In the genomic region with DNA sequence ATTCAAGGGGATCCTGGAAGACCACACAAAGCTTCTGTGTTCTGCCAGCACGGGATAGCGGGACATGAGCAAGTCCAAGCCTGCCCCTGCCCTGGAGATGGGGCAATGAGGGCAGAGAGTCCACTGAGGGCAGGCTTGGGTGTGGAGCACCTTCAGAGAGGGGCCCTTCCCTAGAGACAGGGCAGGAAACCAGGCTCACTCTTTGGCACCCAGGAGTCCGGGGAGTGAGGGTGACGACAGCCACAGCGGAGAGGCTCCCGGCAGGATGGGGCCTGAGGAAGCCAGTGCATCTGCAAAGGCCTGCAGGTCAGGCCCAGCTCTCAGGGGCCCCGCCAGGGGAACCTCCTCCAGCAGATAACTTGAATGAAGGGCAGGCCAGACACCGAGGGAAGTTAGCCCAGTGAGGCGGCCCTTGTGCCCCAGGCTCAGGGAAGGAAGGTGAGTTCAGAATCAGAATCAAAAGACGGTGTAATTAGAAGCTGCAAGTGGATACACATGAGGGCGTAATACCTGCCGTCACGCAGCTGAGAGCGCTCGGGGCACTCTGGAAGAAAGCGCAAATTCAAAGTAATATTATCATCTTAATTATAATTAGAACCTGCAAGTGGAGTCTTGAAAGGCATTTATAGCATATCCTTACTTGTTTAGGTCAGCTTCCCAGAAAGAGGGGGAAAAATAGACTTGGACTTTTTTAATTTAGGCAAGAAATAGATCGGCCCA, we compare ENCODE assay signal across 1 cellular context.
TF ChIP-seq lines count a peak whose summit lies in the region.

No MANE protein-coding gene starts in this region.

TF ChIP-seq in IMR-90, 13 proteins besides CTCF, POLR2A, EP300 and RAD21:
- TF ChIP-seq CHD1 (IDR thresholded peaks at IDR 0.05; ENCODE audit: low read depth, low read length) = no peak
- no peak for TF ChIP-seq BHLHE40 (IDR thresholded peaks at IDR 0.05; ENCODE audit: low read depth, low read length)
- TF ChIP-seq, protein P1, sequence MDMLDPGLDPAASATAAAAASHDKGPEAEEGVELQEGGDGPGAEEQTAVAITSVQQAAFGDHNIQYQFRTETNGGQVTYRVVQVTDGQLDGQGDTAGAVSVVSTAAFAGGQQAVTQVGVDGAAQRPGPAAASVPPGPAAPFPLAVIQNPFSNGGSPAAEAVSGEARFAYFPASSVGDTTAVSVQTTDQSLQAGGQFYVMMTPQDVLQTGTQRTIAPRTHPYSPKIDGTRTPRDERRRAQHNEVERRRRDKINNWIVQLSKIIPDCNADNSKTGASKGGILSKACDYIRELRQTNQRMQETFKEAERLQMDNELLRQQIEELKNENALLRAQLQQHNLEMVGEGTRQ (IDR thresholded peaks at IDR 0.05; ENCODE audit: low read depth, low read length) = no peak
